1 cellular context compared by ENCODE assay signal in the genomic region with DNA sequence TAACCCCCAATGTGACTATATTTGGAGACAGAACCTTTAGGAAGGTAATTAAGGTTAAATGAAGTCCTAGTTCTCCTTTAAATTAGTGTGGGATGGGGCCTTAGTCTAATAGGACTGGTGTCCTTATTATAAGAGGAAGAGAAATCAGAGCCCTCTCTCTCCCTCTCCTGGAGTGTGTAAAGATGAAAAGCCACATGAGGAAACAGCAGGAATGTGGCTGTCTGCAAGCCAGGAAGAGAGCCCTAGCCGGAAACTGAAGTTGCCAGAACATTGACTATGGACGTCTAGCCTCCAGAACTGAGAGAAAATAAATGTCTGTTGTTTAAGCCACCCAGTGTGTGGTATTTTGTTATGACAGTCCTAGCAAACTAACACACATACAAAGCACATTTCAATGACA.
TF ChIP-seq lines count a peak whose summit lies in the region.

No MANE protein-coding gene starts in this region.

TF ChIP-seq in WTC11, 78 proteins besides CTCF, POLR2A, EP300 and RAD21 (continued from another document):
- TF ChIP-seq, protein P1, sequence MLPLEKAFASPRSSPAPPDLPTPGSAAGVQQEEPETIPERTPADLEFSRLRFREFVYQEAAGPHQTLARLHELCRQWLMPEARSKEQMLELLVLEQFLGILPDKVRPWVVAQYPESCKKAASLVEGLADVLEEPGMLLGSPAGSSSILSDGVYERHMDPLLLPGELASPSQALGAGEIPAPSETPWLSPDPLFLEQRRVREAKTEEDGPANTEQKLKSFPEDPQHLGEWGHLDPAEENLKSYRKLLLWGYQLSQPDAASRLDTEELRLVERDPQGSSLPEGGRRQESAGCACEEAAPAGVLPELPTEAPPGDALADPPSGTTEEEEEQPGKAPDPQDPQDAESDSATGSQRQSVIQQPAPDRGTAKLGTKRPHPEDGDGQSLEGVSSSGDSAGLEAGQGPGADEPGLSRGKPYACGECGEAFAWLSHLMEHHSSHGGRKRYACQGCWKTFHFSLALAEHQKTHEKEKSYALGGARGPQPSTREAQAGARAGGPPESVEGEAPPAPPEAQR (CRISPR knock-in tag; IDR thresholded peaks at IDR 0.05) = no peak
- TF ChIP-seq, protein P2, sequence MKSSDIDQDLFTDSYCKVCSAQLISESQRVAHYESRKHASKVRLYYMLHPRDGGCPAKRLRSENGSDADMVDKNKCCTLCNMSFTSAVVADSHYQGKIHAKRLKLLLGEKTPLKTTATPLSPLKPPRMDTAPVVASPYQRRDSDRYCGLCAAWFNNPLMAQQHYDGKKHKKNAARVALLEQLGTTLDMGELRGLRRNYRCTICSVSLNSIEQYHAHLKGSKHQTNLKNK (CRISPR knock-in tag; IDR thresholded peaks at IDR 0.05) = no peak
- TF ChIP-seq CREM (CRISPR knock-in tag; IDR thresholded peaks at IDR 0.05) = no peak
- TF ChIP-seq ZNF512 (CRISPR knock-in tag; IDR thresholded peaks at IDR 0.05; ENCODE audit: borderline replicate concordance) = no peak
- no peak for TF ChIP-seq MLX (CRISPR knock-in tag; IDR thresholded peaks at IDR 0.05)
- TF ChIP-seq ETV6 (CRISPR knock-in tag; IDR thresholded peaks at IDR 0.05) = no peak
